In genomic region chr13:39688699-39689405, GRCh38 we compare ENCODE assay signal across 10 cellular contexts. TPM values are rescaled to one million over a fixed set of nuclear protein-coding genes. Genes with fewer than 3 reads are reported as not detected.
DNase-seq lines count a peak whose midpoint lies in the region; ATAC-seq and TF ChIP-seq lines count a peak whose summit lies in the region.
"Had no signal": no experiment of that assay in that cellular context is flagged by ENCODE, and none has a peak within 500 bp of the region (broad histone marks: within the 10 kb centered on the region; RNA-seq: fewer than 3 reads in every experiment).

No MANE protein-coding gene starts in this region.

- no peak overlapping the region for H3K4me3 Mint-ChIP-seq in natural killer cell

- in situ Hi-C loops in ACHN (cut with HindIII; ENCODE audit: low pct_ligation_motif_present, low pct_unique_long_range_greater_than_20kb, low sequenced_read_pairs) = no loop called here

- DNase-seq in activated CD4-positive, CD25-positive, alpha-beta regulatory T cell treated with anti-CD3 and anti-CD28 coated beads, Interleukin-2, amount 50 U/mL, for 72 hours = no peak
- DNase-seq in NCI-H226 (peak; percentile 12), natural killer cell (no peak), ACHN (no peak), DMS53 treated with DMSO at 0.1 percent for 48 hours (lab: John Stamatoyannopoulos, UW; ENCODE audit: unreplicated experiment) (no peak)
- DNase-seq in stimulated activated CD4-positive, alpha-beta T cell treated with anti-CD3 and anti-CD28 coated beads, Interleukin-4, amount 100 ng/mL, for 1 hour = no peak
- DNase-seq: body of pancreas, lower lobe of right lung had no signal

- no peaks in the 10 kb centered on the region for H3K36me3 Mint-ChIP-seq in natural killer cell

- peaks cover 14% of the 10 kb centered on the region in 2 donors for H3K4me1 Mint-ChIP-seq in natural killer cell

- intact Hi-C loops in natural killer cell (cut with micrococcal nuclease) = loop anchor here (5.0 kb wide), 1 partner anchor 253 kb away; no protein-coding TSS in a partner anchor

- peak overlapping the region; percentile 41 to 86 for H3K27ac Mint-ChIP-seq in natural killer cell

- peak; percentile 95 to 98 for ATAC-seq in activated CD4-positive, CD25-positive, alpha-beta regulatory T cell treated with anti-CD3 and anti-CD28 coated beads, Interleukin-2, amount 50 U/mL, for 24 hours
- ATAC-seq in HG02623 (IDR thresholded peaks at IDR 0.05; ENCODE audit: unreplicated experiment) (peak; percentile 82), natural killer cell (peak; percentile 90 to 96 (median 91))
- ATAC-seq: body of pancreas, lower lobe of right lung had no signal

- TF ChIP-seq CTCF in natural killer cell (IDR thresholded peaks at IDR 0.05) = no peak

- no peaks in the 10 kb centered on the region for H3K27me3 Mint-ChIP-seq in natural killer cell (ENCODE audit: low read depth in 2 of 2)

- H3K9me3 Mint-ChIP-seq in natural killer cell = no peaks in the 10 kb centered on the region

RNA-seq across cellular contexts. Expression of gene COG6, which starts 33.4 kb away (rescaled TPM):
- 10 to 100 TPM; 30.2 to 36.0 (median 32.3) TPM for total RNA-seq in natural killer cell
